11 cellular contexts compared by ENCODE assay signal in the genomic region with DNA sequence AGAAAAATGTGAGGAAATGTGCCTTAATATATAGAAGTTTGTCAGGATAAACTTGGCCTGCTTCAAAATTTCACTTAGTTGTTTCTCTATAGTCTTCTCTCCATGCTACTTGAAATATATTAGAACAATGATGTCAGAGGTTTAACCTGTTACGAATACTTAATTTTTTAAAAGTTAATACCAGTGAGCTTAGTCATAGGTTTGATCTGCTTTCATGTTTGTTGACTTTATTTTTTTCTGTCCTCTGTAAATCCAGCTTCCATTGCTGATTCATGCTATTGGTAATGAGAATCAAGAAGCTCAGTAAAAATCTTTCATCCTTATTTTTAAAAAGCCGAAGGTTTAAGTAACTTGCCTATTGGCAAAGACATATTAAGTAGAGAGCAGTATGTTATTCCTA. TPM values are rescaled to one million over a fixed set of nuclear protein-coding genes. Genes with fewer than 3 reads are reported as not detected.
DNase-seq lines count a peak whose midpoint lies in the region; ATAC-seq and TF ChIP-seq lines count a peak whose summit lies in the region.
"Had no signal": no experiment of that assay in that cellular context is flagged by ENCODE, and none has a peak within 500 bp of the region (broad histone marks: within the 10 kb centered on the region; RNA-seq: fewer than 3 reads in every experiment).

No MANE protein-coding gene starts in this region.

- DNase-seq in GM03348 (ENCODE audit: low spot score) (peak; percentile 26), fibroblast of the aortic adventitia (ENCODE audit: low read depth) (peak; percentile 63), SHP77 treated with DMSO at 0.1 percent for 48 hours (lab: John Stamatoyannopoulos, UW) (no peak)
- DNase-seq in activated naive CD4-positive, alpha-beta T cell treated with Interleukin-2 at 50 U/mL for 16 hours: no peak
- DNase-seq in activated CD4-positive, alpha-beta T cell treated with anti-CD3 and anti-CD28 coated beads, Interleukin-2, amount 50 U/mL, for 48 hours: no peak
- DNase-seq: amygdala, heart left ventricle, NCI-H2227 treated with DMSO at 0.1 percent for 48 hours had no signal

- H3K4me1 ChIP-seq in skeletal muscle satellite cell (ENCODE audit: control insufficient read depth, insufficient read depth, low read length): peaks cover 29% of the 10 kb centered on the region

- H3K4me3 ChIP-seq in fibroblast of the aortic adventitia (ENCODE audit: low read depth, low read length) (no peak overlapping the region), skeletal muscle satellite cell (ENCODE audit: low read length) (no peak overlapping the region)
- H3K4me3 ChIP-seq: heart left ventricle had no signal

- H3K27me3 ChIP-seq in skeletal muscle satellite cell (ENCODE audit: control insufficient read depth, insufficient read depth, low read length): no peaks in the 10 kb centered on the region
- H3K27me3 ChIP-seq: heart left ventricle had no signal

- peak overlapping the region; percentile 41 for H3K9ac ChIP-seq in skeletal muscle satellite cell (ENCODE audit: low read depth, low read length)

- ATAC-seq in SK-N-SH treated with all-trans-retinoic acid at 6 μM for 48 hours (peak; percentile 68), GM18520 (IDR thresholded peaks at IDR 0.05; ENCODE audit: unreplicated experiment) (no peak)
- ATAC-seq: heart left ventricle had no signal

- TF ChIP-seq CTCF in fibroblast of the aortic adventitia (IDR thresholded peaks at IDR 0.05; ENCODE audit: insufficient read depth, low read length): no peak

- no peaks in the 10 kb centered on the region for H3K9me3 ChIP-seq in skeletal muscle satellite cell (replicated peaks; ENCODE audit: low read length)
- H3K9me3 ChIP-seq: heart left ventricle had no signal

- peak overlapping the region; percentile 51 for H3K4me2 ChIP-seq in skeletal muscle satellite cell (ENCODE audit: low read length)

- H3K36me3 ChIP-seq in skeletal muscle satellite cell (ENCODE audit: insufficient read depth, low read length): peaks cover 41% of the 10 kb centered on the region

TF ChIP-seq in SK-N-SH treated with all-trans-retinoic acid at 6 μM for 48 hours, 23 proteins besides CTCF, POLR2A, EP300 and RAD21:
- TF ChIP-seq BACH2 (CRISPR knock-in tag; IDR thresholded peaks at IDR 0.05; ENCODE audit: borderline replicate concordance) (no peak), TOX (CRISPR knock-in tag; IDR thresholded peaks at IDR 0.05; ENCODE audit: borderline replicate concordance) (no peak), ZFP3 (CRISPR knock-in tag; IDR thresholded peaks at IDR 0.05) (no peak), PPARA (CRISPR knock-in tag; IDR thresholded peaks at IDR 0.05; ENCODE audit: borderline replicate concordance) (no peak), ISL1 (CRISPR knock-in tag; IDR thresholded peaks at IDR 0.05) (peak; percentile 76), ESRRG (CRISPR knock-in tag; IDR thresholded peaks at IDR 0.05) (no peak)
- TF ChIP-seq, protein P1, sequence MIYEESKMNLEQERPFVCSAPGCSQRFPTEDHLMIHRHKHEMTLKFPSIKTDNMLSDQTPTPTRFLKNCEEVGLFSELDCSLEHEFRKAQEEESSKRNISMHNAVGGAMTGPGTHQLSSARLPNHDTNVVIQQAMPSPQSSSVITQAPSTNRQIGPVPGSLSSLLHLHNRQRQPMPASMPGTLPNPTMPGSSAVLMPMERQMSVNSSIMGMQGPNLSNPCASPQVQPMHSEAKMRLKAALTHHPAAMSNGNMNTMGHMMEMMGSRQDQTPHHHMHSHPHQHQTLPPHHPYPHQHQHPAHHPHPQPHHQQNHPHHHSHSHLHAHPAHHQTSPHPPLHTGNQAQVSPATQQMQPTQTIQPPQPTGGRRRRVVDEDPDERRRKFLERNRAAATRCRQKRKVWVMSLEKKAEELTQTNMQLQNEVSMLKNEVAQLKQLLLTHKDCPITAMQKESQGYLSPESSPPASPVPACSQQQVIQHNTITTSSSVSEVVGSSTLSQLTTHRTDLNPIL (CRISPR knock-in tag; IDR thresholded peaks at IDR 0.05; ENCODE audit: low read depth): 0 out of 2 replicates have a peak, but pooled peaks have one; percentile 28

RNA-seq across cellular contexts. Expression of gene BDP1, which starts 27.9 kb away (rescaled TPM):
- 27.8 and 90.2 TPM in 2 replicates for total RNA-seq in fibroblast of the aortic adventitia (ENCODE audit: low replicate concordance)
- 19.4 and 21.8 TPM in 2 replicates for total RNA-seq in skeletal muscle satellite cell (2012; rRNA removed)

Comparison
In these comparisons a context has a peak if more than half of its experiments do, and no peak if none do; other contexts are left out.
1. DNase-seq: peak in GM03348 (single experiment) and fibroblast of the aortic adventitia (single experiment); none in activated naive CD4-positive, alpha-beta T cell treated with Interleukin-2 at 50 U/mL for 16 hours (single experiment), SHP77 treated with DMSO at 0.1 percent for 48 hours (single experiment) and activated CD4-positive, alpha-beta T cell treated with anti-CD3 and anti-CD28 coated beads, Interleukin-2, amount 50 U/mL, for 48 hours (0 of 2).